ENCODE assay signal across 19 cellular contexts in the genomic region with DNA sequence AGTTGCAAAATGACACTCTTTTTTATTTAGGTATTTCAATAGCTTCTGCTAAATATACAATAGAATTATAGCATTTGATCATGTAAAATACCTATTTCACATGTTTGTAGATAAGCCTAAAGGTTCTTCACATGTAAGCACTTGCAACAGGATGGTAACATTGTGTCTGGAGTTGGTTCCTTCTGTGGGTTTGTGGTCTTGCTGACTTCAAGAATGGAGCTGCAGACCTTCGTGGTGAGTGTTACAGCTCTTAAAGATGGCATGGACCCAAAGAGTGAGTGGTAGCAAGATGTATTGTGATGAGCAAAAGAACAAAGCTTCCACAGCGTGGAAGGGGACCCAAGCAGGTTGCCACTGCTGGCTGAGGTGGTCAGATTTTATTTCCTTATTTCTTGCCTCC.
"Had no signal": no experiment of that assay in that cellular context is flagged by ENCODE, and none has a peak within 500 bp of the region (broad histone marks: within the 10 kb centered on the region; RNA-seq: fewer than 3 reads in every experiment).

No MANE protein-coding gene starts in this region.

- H3K4me3 ChIP-seq: lower lobe of right lung, right atrium auricular region, vagina had no signal

- H3K36me3 ChIP-seq: lower lobe of right lung, right atrium auricular region, vagina had no signal

- H3K9me3 ChIP-seq: lower lobe of right lung, right atrium auricular region, vagina had no signal

- H3K27me3 ChIP-seq: right atrium auricular region, vagina had no signal

- H3K27ac ChIP-seq: lower lobe of right lung, right atrium auricular region, vagina had no signal

- DNase-seq: activated CD4-positive, alpha-beta T cell treated with anti-CD3 and anti-CD28 coated beads, Interleukin-2, amount 10 ng/mL, durations not matched to agents 7 days and 5 days; activated CD8-positive, alpha-beta T cell treated with anti-CD3 and anti-CD28 coated beads, Interleukin-2, amount 10 ng/mL, durations not matched to agents 7 days and 5 days; activated naive CD4-positive, alpha-beta T cell treated with anti-CD3 and anti-CD28 coated beads for 36 hours; activated T-cell treated with anti-CD3 and anti-CD28 coated beads, Interleukin-2, amount 50 U/mL, for 4 hours; anterior cingulate cortex; effector CD8-positive, alpha-beta T cell; glutamatergic neuron; hippocampal formation; islet precursor cell; lower lobe of right lung; nucleus accumbens; small intestine; stimulated activated CD4-positive, alpha-beta T cell treated with anti-CD3 and anti-CD28 coated beads, Interleukin-15, amount 100 ng/mL, for 24 hours; stimulated activated CD4-positive, alpha-beta T cell treated with anti-CD3 and anti-CD28 coated beads, Interleukin-2, amount 100 ng/mL, for 48 hours; stimulated activated naive CD8-positive, alpha-beta T cell treated with anti-CD3 and anti-CD28 coated beads, Interleukin-15, amount 100 ng/mL, for 72 hours; T1000; trophoblast cell had no signal

- H3K4me1 ChIP-seq: lower lobe of right lung, right atrium auricular region, vagina had no signal
